In the genomic region with DNA sequence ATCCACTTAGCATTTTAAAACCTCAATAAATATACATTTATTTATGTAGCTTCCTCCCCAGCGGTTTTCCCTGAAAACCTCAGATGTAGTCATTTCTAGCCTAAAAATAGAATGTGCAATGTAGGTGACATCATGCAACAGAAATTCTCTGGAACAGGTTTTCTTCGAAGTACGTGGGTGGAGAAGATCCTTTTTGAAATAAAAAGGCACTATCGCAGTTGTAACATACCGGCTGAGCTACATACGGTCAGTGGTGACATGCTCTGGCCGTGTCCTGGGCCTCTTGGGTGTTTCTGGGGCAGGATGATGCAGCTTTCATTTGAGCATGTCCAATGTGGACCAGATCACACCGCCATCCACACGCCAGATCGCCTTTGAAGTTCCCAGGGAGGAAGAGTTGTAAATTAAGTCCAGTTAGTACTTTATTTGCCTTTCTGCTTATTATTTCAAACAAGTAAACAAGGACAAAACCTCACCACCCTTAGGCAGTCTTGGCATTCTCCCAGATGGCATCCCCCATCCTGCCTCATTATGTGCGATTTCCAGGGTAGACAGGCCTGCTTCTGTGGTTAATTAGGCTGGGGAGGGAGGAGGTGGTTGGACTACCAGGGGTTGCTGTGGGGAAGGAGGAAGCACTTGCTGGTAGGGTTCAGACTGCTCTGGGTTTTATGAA, we compare ENCODE assay signal across 8 cellular contexts.
DNase-seq lines count a peak whose midpoint lies in the region; ATAC-seq, FAIRE-seq and TF ChIP-seq lines count a peak whose summit lies in the region.

No MANE protein-coding gene starts in this region.

- RAD21 ChIA-PET in HCT116 (lab: Charles Lee; ENCODE audit: low non-redundant PET in 1 of 2, low total read pairs in 2 of 2, uncharacterized antibody in 2 of 2, unreplicated experiment in 2 of 2) = interaction anchor here in 1 of 2 experiments (0.6 kb wide), 1 partner anchor 10 kb away, joined by 4 read pairs; no protein-coding TSS in a partner anchor

- H3K9ac ChIP-seq in HCT116 (ENCODE audit: low read length) = no peak overlapping the region
- no peak overlapping the region for H3K9ac ChIP-seq in endothelial cell of umbilical vein (replicated peaks; ENCODE audit: extremely low read depth, insufficient read depth, low read length)

- H3K4me3 ChIP-seq in ACC112 (ENCODE audit: low read depth, low read length) = peak overlapping the region; percentile 30; the same call in 1 of the 2 replicates
- peak overlapping the region in 1 of 2 experiments; percentile 1; a peak in 1 of 4 replicates for H3K4me3 ChIP-seq in HCT116 (replicated peaks in 1 of 2; ENCODE audit: low read depth in 1 of 2, low read length in 2 of 2)
- no peak overlapping the region for H3K4me3 ChIP-seq in SJSA1
- H3K4me3 ChIP-seq in endothelial cell of umbilical vein (replicated peaks in 1 of 3; ENCODE audit: insufficient read depth in 1 of 3, low read depth in 1 of 3, low read length in 3 of 3) = no peak overlapping the region
- no peak overlapping the region for H3K4me3 ChIP-seq in Caco-2 (ENCODE audit: low read depth, low read length)

- H3K27me3 ChIP-seq in ACC112 (ENCODE audit: insufficient read depth, low read length) (no peaks in the 10 kb centered on the region), HCT116 (ENCODE audit: insufficient read depth, low read length) (no peaks in the 10 kb centered on the region), SJSA1 (replicated peaks) (no peaks in the 10 kb centered on the region), endothelial cell of umbilical vein (ENCODE audit: control insufficient read depth in 2 of 2, insufficient read depth in 2 of 2, low read length in 2 of 2) (no peaks in the 10 kb centered on the region), Caco-2 (replicated peaks; ENCODE audit: control insufficient read depth, insufficient read depth, low read length) (no peaks in the 10 kb centered on the region)

- CTCF ChIA-PET in HCT116 (lab: Charles Lee) (no interaction called here), endothelial cell of umbilical vein (lab: Charles Lee) (interaction anchor here (0.7 to 1.8 kb wide), 9 partner anchors 9 to 286 kb away, joined by 3 to 9 read pairs (median 3); no protein-coding TSS in a partner anchor), Caco-2 (lab: Charles Lee) (no interaction called here)

- no peak overlapping the region for H3K27ac Mint-ChIP-seq in Caco-2 (ENCODE audit: unreplicated experiment)

- DNase-seq in HCT116 (ENCODE audit: low read depth, low spot score) (no peak), SJSA1 (ENCODE audit: low read depth in 1 of 2, low spot score in 2 of 2) (peak; percentile 79 to 94), endothelial cell of umbilical vein (ENCODE audit: low read depth, low spot score) (peak; percentile 68), stromal cell of bone marrow (ENCODE audit: low read depth) (peak; percentile 54), NCI-H774 (lab: John Stamatoyannopoulos, UW) (no peak), Caco-2 (no peak)

- peak; percentile 54; the same call in 1 of the 2 replicates for ATAC-seq in HCT116
- no peak for ATAC-seq in HG03280 (IDR thresholded peaks at IDR 0.05; ENCODE audit: unreplicated experiment)

- no peak for TF ChIP-seq CTCF in HCT116 (IDR thresholded peaks at IDR 0.05 in 2 of 3, conservative IDR thresholded peaks at IDR 0.05 in 1 of 3; ENCODE audit: borderline replicate concordance in 1 of 3, insufficient read depth in 1 of 3, low read depth in 2 of 3, low read length in 2 of 3)
- TF ChIP-seq CTCF in endothelial cell of umbilical vein (IDR thresholded peaks at IDR 0.05; ENCODE audit: extremely low read depth in 1 of 2, insufficient read depth in 1 of 2, low read depth in 1 of 2, low read length in 2 of 2) = no peak
- TF ChIP-seq CTCF in Caco-2 (IDR thresholded peaks at IDR 0.05; ENCODE audit: insufficient read depth in 1 of 2, low read depth in 1 of 2, low read length in 1 of 2, severe bottlenecking in 1 of 2, unreplicated experiment in 1 of 2) = no peak

- no peak overlapping the region for H3K4me3 Mint-ChIP-seq in Caco-2 (ENCODE audit: unreplicated experiment)

- H4K20me1 ChIP-seq in HCT116 (ENCODE audit: insufficient read depth) (no peaks in the 10 kb centered on the region), endothelial cell of umbilical vein (replicated peaks; ENCODE audit: control insufficient read depth, extremely low read depth, insufficient read depth, low read length) (no peaks in the 10 kb centered on the region)

- H3K4me2 ChIP-seq in HCT116 (ENCODE audit: low read length) = peak overlapping the region; percentile 61
- peak overlapping the region; percentile 5 for H3K4me2 ChIP-seq in endothelial cell of umbilical vein (ENCODE audit: insufficient read depth, low read length)

- H3K36me3 Mint-ChIP-seq in Caco-2 (ENCODE audit: insufficient read depth, unreplicated experiment) = no peaks in the 10 kb centered on the region

- TF ChIP-seq RAD21 in HCT116 (IDR thresholded peaks at IDR 0.05; ENCODE audit: low read depth) = no peak

- H3K9me2 ChIP-seq in HCT116 (ENCODE audit: insufficient read depth) = no peaks in the 10 kb centered on the region

- H3K9me1 ChIP-seq in endothelial cell of umbilical vein (replicated peaks; ENCODE audit: control insufficient read depth, extremely low read depth, insufficient read depth, low read length) = no peaks in the 10 kb centered on the region

- no peak overlapping the region for H2AFZ ChIP-seq in ACC112 (ENCODE audit: low read length, unreplicated experiment)
- H2AFZ ChIP-seq in HCT116 (ENCODE audit: low read depth, low read length, poor library complexity, severe bottlenecking) = peak overlapping the region; percentile 10
- H2AFZ ChIP-seq in endothelial cell of umbilical vein (ENCODE audit: low read depth, low read length) = no peak overlapping the region

- POLR2A ChIA-PET in HCT116 (lab: Charles Lee) (no interaction called here), endothelial cell of umbilical vein (lab: Charles Lee) (interaction anchor here (0.6 kb wide), 1 partner anchor 11 kb away, joined by 3 read pairs; no protein-coding TSS in a partner anchor), Caco-2 (lab: Charles Lee) (no interaction called here)

- H3K9me3 Mint-ChIP-seq in Caco-2 (ENCODE audit: unreplicated experiment) = no peaks in the 10 kb centered on the region

- peaks cover 32% of the 10 kb centered on the region for H3K4me1 ChIP-seq in ACC112 (ENCODE audit: control insufficient read depth, insufficient read depth, low read length, unreplicated experiment)
- H3K4me1 ChIP-seq in HCT116 (ENCODE audit: control insufficient read depth in 1 of 2, insufficient read depth in 2 of 2, low read length in 2 of 2) = peaks cover 45 to 66% of the 10 kb centered on the region in 2 experiments
- peaks cover 80% of the 10 kb centered on the region for H3K4me1 ChIP-seq in SJSA1 (replicated peaks)
- H3K4me1 ChIP-seq in endothelial cell of umbilical vein (ENCODE audit: control insufficient read depth, extremely low read depth, insufficient read depth, low read length) = peaks cover 28% of the 10 kb centered on the region
- peaks cover 18% of the 10 kb centered on the region for H3K4me1 ChIP-seq in Caco-2

- H3K4me1 Mint-ChIP-seq in Caco-2 (ENCODE audit: low read depth, unreplicated experiment) = peaks cover 22% of the 10 kb centered on the region

- intact Hi-C loops in HCT116 (cut with micrococcal nuclease) = no loop called here
- intact Hi-C loops in endothelial cell of umbilical vein (cut with micrococcal nuclease) = loop anchor here (2.0 kb wide), 1 partner anchor 27 kb away; no protein-coding TSS in a partner anchor
- intact Hi-C loops in Caco-2 (cut with micrococcal nuclease; ENCODE audit: unreplicated experiment) = no loop called here

- no peaks in the 10 kb centered on the region for H3K9me3 ChIP-seq in HCT116 (ENCODE audit: control insufficient read depth in 1 of 2, insufficient read depth in 1 of 2, low read depth in 1 of 2, low read length in 2 of 2)
- H3K9me3 ChIP-seq in SJSA1 (replicated peaks) = no peaks in the 10 kb centered on the region
- H3K9me3 ChIP-seq in endothelial cell of umbilical vein (replicated peaks; ENCODE audit: control insufficient read depth, insufficient read depth, low read length) = no peaks in the 10 kb centered on the region
- no peaks in the 10 kb centered on the region for H3K9me3 ChIP-seq in Caco-2

- H3K27me3 Mint-ChIP-seq in Caco-2 (ENCODE audit: insufficient read depth, unreplicated experiment) = no peaks in the 10 kb centered on the region

- BruUV-seq in HCT116 (replicated peaks; lab: Mats Ljungman, UMichigan) (no TSS peak), endothelial cell of umbilical vein (replicated peaks; lab: Mats Ljungman, UMichigan) (no TSS peak), Caco-2 (replicated peaks; lab: Mats Ljungman, UMichigan) (no TSS peak)

- H3K36me3 ChIP-seq in ACC112 (ENCODE audit: insufficient read depth, low read length) (no peaks in the 10 kb centered on the region), HCT116 (ENCODE audit: control insufficient read depth in 1 of 2, insufficient read depth in 2 of 2, low read length in 2 of 2) (no peaks in the 10 kb centered on the region), SJSA1 (peaks cover 22% of the 10 kb centered on the region), endothelial cell of umbilical vein (ENCODE audit: control insufficient read depth in 2 of 2, extremely low read depth in 1 of 2, insufficient read depth in 2 of 2, low read length in 2 of 2) (no peaks in the 10 kb centered on the region), Caco-2 (ENCODE audit: control insufficient read depth, insufficient read depth, low read length) (no peaks in the 10 kb centered on the region)

- FAIRE-seq in endothelial cell of umbilical vein (lab: Jason Lieb, UNC) = peak; percentile 70

- H3K27ac ChIP-seq in ACC112 (ENCODE audit: low read depth, low read length) (peak overlapping the region; percentile 50; the same call in 1 of the 2 replicates), HCT116 (ENCODE audit: low read depth, low read length) (peak overlapping the region; percentile 12; the same call in 1 of the 2 replicates), SJSA1 (peak overlapping the region; percentile 92), endothelial cell of umbilical vein (ENCODE audit: insufficient read depth, low read depth, low read length) (peak overlapping the region; percentile 50)

- dilution Hi-C loops in endothelial cell of umbilical vein (cut with MboI; ENCODE audit: extremely low pct_ligation_motif_present, low sequenced_read_pairs) = no loop called here

- no peak for TF ChIP-seq POLR2A in HCT116 (IDR thresholded peaks at IDR 0.05; ENCODE audit: borderline replicate concordance, extremely low read depth, insufficient read depth, insufficient read length)
- no peak for TF ChIP-seq POLR2A in endothelial cell of umbilical vein (IDR thresholded peaks at IDR 0.05; ENCODE audit: low read depth, low read length)

- no peaks in the 10 kb centered on the region for H3K79me2 ChIP-seq in ACC112 (ENCODE audit: control insufficient read depth, insufficient read depth, low read length, unreplicated experiment)
- no peaks in the 10 kb centered on the region for H3K79me2 ChIP-seq in HCT116 (ENCODE audit: insufficient read depth, low read length)
- no peaks in the 10 kb centered on the region for H3K79me2 ChIP-seq in endothelial cell of umbilical vein (ENCODE audit: control insufficient read depth, insufficient read depth, low read length)

TF ChIP-seq in endothelial cell of umbilical vein, 7 proteins besides CTCF, POLR2A, EP300 and RAD21 (continues in another document):
- TF ChIP-seq, protein P1, sequence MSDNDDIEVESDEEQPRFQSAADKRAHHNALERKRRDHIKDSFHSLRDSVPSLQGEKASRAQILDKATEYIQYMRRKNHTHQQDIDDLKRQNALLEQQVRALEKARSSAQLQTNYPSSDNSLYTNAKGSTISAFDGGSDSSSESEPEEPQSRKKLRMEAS (IDR thresholded peaks at IDR 0.05; ENCODE audit: insufficient read depth, insufficient read length) = no peak

Comparison
In these comparisons a context has a peak if more than half of its experiments do, and no peak if none do; other contexts are left out.
1. H3K27ac ChIP-seq: peak in every context shown above with its lines; median percentile 92 in SJSA1; 50 in ACC112; 50 in endothelial cell of umbilical vein; 12 in HCT116.
2. DNase-seq: peak in SJSA1 (2 of 2), endothelial cell of umbilical vein (single experiment) and stromal cell of bone marrow (single experiment); none in HCT116 (single experiment), NCI-H774 (single experiment) and Caco-2 (0 of 2).